22 cellular contexts compared by ENCODE assay signal in the genomic region with DNA sequence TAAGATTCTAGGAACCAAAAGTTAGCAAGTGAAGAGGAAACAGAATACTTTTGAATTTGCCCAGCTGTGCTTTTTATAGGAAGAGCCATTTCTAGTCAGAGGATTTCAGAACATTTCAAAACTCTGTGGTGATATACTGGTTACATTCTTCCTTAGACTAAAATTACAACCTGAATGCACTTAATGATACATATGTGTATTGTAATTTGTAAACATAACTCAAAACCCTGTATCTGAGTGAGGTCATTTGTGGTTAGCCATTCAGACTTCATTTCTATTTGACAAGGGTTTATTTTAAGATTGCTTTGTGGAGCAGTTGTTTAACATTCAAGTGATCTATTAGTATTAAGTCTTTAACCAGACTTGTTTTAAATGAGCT. TPM values are rescaled to one million over a fixed set of nuclear protein-coding genes. Genes with fewer than 3 reads are reported as not detected.
DNase-seq lines count a peak whose midpoint lies in the region; ATAC-seq and TF ChIP-seq lines count a peak whose summit lies in the region.
"Had no signal": no experiment of that assay in that cellular context is flagged by ENCODE, and none has a peak within 500 bp of the region (broad histone marks: within the 10 kb centered on the region; RNA-seq: fewer than 3 reads in every experiment).

No MANE protein-coding gene starts in this region.

- no peak overlapping the region for H3K27ac Mint-ChIP-seq in stimulated activated naive CD8-positive, alpha-beta T cell treated with anti-CD3 and anti-CD28 coated beads, Interleukin-15, amount 100 ng/mL, for 72 hours
- H3K27ac Mint-ChIP-seq: activated CD4-positive, alpha-beta T cell treated with anti-CD3 and anti-CD28 coated beads, Interleukin-2, amount 10 ng/mL, durations not matched to agents 7 days and 5 days; stimulated activated naive CD8-positive, alpha-beta T cell treated with anti-CD3 and anti-CD28 coated beads, Interleukin-15, Interleukin-2, amounts not matched to agents 100 ng/mL and 50 ng/mL, for 24 hours had no signal

- no peak overlapping the region for H3K27ac ChIP-seq in Panc1 (ENCODE audit: low read length)
- H3K27ac ChIP-seq in effector memory CD4-positive, alpha-beta T cell (ENCODE audit: insufficient read depth, low read length, poor library complexity, severe bottlenecking) = no peak overlapping the region
- H3K27ac ChIP-seq: brain microvascular endothelial cell, KMS-11, RWPE1, vagina had no signal

- intact Hi-C loops in Panc1 (cut with micrococcal nuclease; ENCODE audit: unreplicated experiment) = no loop called here

- POLR2A ChIA-PET in Panc1 (lab: Charles Lee) = no interaction called here

- H3K9me3 ChIP-seq in Panc1 (ENCODE audit: control insufficient read depth, insufficient read depth, low read depth, low read length) = no peaks in the 10 kb centered on the region
- no peaks in the 10 kb centered on the region for H3K9me3 ChIP-seq in effector memory CD4-positive, alpha-beta T cell (ENCODE audit: control insufficient read depth, low read length)
- H3K9me3 ChIP-seq: vagina had no signal

- BruUV-seq in Panc1 (replicated peaks; lab: Mats Ljungman, UMichigan) = TSS peak; percentile 45

- peak; percentile 49 for ATAC-seq in stimulated activated naive CD8-positive, alpha-beta T cell treated with anti-CD3 and anti-CD28 coated beads, Interleukin-15, amount 100 ng/mL, for 72 hours
- ATAC-seq in stimulated activated naive CD8-positive, alpha-beta T cell treated with anti-CD3 and anti-CD28 coated beads, Interleukin-15, Interleukin-2, amounts not matched to agents 100 U/mL and 50 U/mL, for 24 hours = no peak
- no peak for ATAC-seq in Panc1
- no peak for ATAC-seq in GM21825 (IDR thresholded peaks at IDR 0.05; ENCODE audit: unreplicated experiment)
- no peak for ATAC-seq in GM18520 (IDR thresholded peaks at IDR 0.05; ENCODE audit: unreplicated experiment)
- ATAC-seq: effector memory CD8-positive, alpha-beta T cell had no signal

- H3K36me3 ChIP-seq in Panc1 (ENCODE audit: control insufficient read depth, insufficient read depth, low read length) = no peaks in the 10 kb centered on the region
- peaks cover 17% of the 10 kb centered on the region for H3K36me3 ChIP-seq in effector memory CD4-positive, alpha-beta T cell (ENCODE audit: control insufficient read depth, insufficient read depth, low read length)

- H3K4me3 ChIP-seq in Panc1 (ENCODE audit: low read depth in 2 of 2, low read length in 2 of 2) = no peak overlapping the region
- H3K4me3 ChIP-seq in effector memory CD4-positive, alpha-beta T cell (ENCODE audit: insufficient read depth, low read depth, low read length, poor library complexity, severe bottlenecking) = no peak overlapping the region
- H3K4me3 ChIP-seq: vagina had no signal

- H3K4me1 Mint-ChIP-seq in stimulated activated naive CD8-positive, alpha-beta T cell treated with anti-CD3 and anti-CD28 coated beads, Interleukin-15, amount 100 ng/mL, for 72 hours = peaks cover 7% of the 10 kb centered on the region

- CTCF ChIA-PET in Panc1 (lab: Charles Lee) = no interaction called here

- no peak for TF ChIP-seq CTCF in Panc1 (IDR thresholded peaks at IDR 0.05)

- no peaks in the 10 kb centered on the region for H3K4me1 ChIP-seq in Panc1 (ENCODE audit: control insufficient read depth, insufficient read depth, low read length)
- H3K4me1 ChIP-seq in effector memory CD4-positive, alpha-beta T cell (ENCODE audit: control insufficient read depth, insufficient read depth, low read length, poor library complexity, severe bottlenecking) = no peaks in the 10 kb centered on the region
- H3K4me1 ChIP-seq: vagina had no signal

- in situ Hi-C loops in Panc1 (cut with HindIII; ENCODE audit: low pct_unique_long_range_greater_than_20kb, low sequenced_read_pairs) = no loop called here

- no peaks in the 10 kb centered on the region for H3K27me3 ChIP-seq in Panc1 (ENCODE audit: control insufficient read depth, insufficient read depth, low read length)
- no peaks in the 10 kb centered on the region for H3K27me3 ChIP-seq in effector memory CD4-positive, alpha-beta T cell (replicated peaks; ENCODE audit: control insufficient read depth, insufficient read depth, low read length, poor library complexity, severe bottlenecking)
- H3K27me3 ChIP-seq: brain microvascular endothelial cell, vagina had no signal

- no peaks in the 10 kb centered on the region for H3K9me3 Mint-ChIP-seq in stimulated activated naive CD8-positive, alpha-beta T cell treated with anti-CD3 and anti-CD28 coated beads, Interleukin-15, amount 100 ng/mL, for 72 hours
- H3K9me3 Mint-ChIP-seq: activated CD4-positive, alpha-beta T cell treated with anti-CD3 and anti-CD28 coated beads, Interleukin-2, amount 10 ng/mL, durations not matched to agents 7 days and 5 days; effector memory CD8-positive, alpha-beta T cell; stimulated activated naive CD8-positive, alpha-beta T cell treated with anti-CD3 and anti-CD28 coated beads, Interleukin-15, Interleukin-2, amounts not matched to agents 100 ng/mL and 50 ng/mL, for 24 hours had no signal

- H3K27me3 Mint-ChIP-seq in stimulated activated naive CD8-positive, alpha-beta T cell treated with anti-CD3 and anti-CD28 coated beads, Interleukin-15, amount 100 ng/mL, for 72 hours = no peaks in the 10 kb centered on the region
- H3K27me3 Mint-ChIP-seq: activated CD4-positive, alpha-beta T cell treated with anti-CD3 and anti-CD28 coated beads, Interleukin-2, amount 10 ng/mL, durations not matched to agents 7 days and 5 days; effector memory CD8-positive, alpha-beta T cell; stimulated activated naive CD8-positive, alpha-beta T cell treated with anti-CD3 and anti-CD28 coated beads, Interleukin-15, Interleukin-2, amounts not matched to agents 100 ng/mL and 50 ng/mL, for 24 hours had no signal

- no peak overlapping the region for H3K4me3 Mint-ChIP-seq in stimulated activated naive CD8-positive, alpha-beta T cell treated with anti-CD3 and anti-CD28 coated beads, Interleukin-15, amount 100 ng/mL, for 72 hours
- H3K4me3 Mint-ChIP-seq: activated CD4-positive, alpha-beta T cell treated with anti-CD3 and anti-CD28 coated beads, Interleukin-2, amount 10 ng/mL, durations not matched to agents 7 days and 5 days; effector memory CD8-positive, alpha-beta T cell; stimulated activated naive CD8-positive, alpha-beta T cell treated with anti-CD3 and anti-CD28 coated beads, Interleukin-15, Interleukin-2, amounts not matched to agents 100 ng/mL and 50 ng/mL, for 24 hours had no signal

- no peak for DNase-seq in stimulated activated naive CD8-positive, alpha-beta T cell treated with anti-CD3 and anti-CD28 coated beads, Interleukin-15, amount 100 ng/mL, for 72 hours
- no peak for DNase-seq in stimulated activated naive CD8-positive, alpha-beta T cell treated with anti-CD3 and anti-CD28 coated beads, Interleukin-15, Interleukin-2, amounts not matched to agents 100 U/mL and 50 U/mL, for 24 hours
- no peak for DNase-seq in Panc1 (ENCODE audit: low read depth, low spot score)
- peak; percentile 25 for DNase-seq in fibroblast of gingiva (ENCODE audit: low read depth)
- DNase-seq in NCI-H1417 (lab: John Stamatoyannopoulos, UW) = no peak
- no peak for DNase-seq in effector memory CD4-positive, alpha-beta T cell
- DNase-seq: activated CD4-positive, alpha-beta T cell treated with anti-CD3 and anti-CD28 coated beads, Interleukin-2, amount 10 ng/mL, durations not matched to agents 7 days and 5 days; activated effector memory CD4-positive, alpha-beta T cell treated with Interleukin-2 at 50 U/mL for 16 hours; brain microvascular endothelial cell; Calu3; effector memory CD8-positive, alpha-beta T cell; islet precursor cell; NCI-H187 treated with DMSO at 0.1 percent for 48 hours; NCI-H524 treated with DMSO at 0.1 percent for 48 hours; occipital lobe had no signal

RNA-seq across cellular contexts. Expression of a gene that starts 59.4 kb away (rescaled TPM):
- 0.18 TPM for total RNA-seq in Panc1 (2021; ENCODE audit: unreplicated experiment)
- not detected for polyA plus RNA-seq in Panc1 (2012; ENCODE audit: insufficient read length)
- total RNA-seq: activated CD4-positive, alpha-beta T cell treated with anti-CD3 and anti-CD28 coated beads, Interleukin-2, amount 10 ng/mL, durations not matched to agents 7 days and 5 days; Calu3; mesenteric fat pad; vagina had no signal
